In the genomic region with DNA sequence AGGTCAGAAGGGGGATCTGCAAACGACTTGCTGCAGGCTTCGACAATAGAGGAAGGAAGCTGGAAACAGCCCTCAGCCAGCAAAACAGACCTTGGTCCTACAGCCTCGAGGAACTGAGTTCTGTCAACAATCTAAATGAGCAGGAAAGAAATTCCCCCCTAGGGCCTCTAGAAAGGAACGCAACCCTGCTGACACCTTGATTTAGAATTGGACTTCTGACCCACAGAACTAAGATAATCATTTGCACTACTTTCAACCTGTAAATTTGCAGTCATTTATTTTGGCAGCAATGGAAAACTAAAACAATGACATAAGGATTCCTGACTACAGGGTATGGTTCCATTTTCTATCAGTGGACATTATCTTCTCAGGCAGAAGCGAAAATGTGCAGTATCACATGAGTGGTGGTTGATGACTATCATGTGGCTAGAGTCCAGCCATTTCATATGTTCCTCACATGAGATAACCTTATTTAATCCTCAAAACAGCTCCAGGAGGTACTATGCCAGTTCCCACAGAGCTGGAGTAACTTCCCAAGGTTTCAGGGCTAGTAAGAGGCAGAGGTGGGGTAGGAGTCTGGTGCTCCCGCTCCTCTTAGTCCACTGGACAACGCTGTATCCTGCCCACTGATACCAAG, we compare ENCODE assay signal across 1 cellular context.
A peak's percentile ranks its signal among the peaks of the same experiment; 100 is the strongest.
TF ChIP-seq lines count a peak whose summit lies in the region.

No MANE protein-coding gene starts in this region.

TF ChIP-seq in HepG2, 621 proteins besides CTCF, POLR2A, EP300 and RAD21 (continued from another document and continues in another):
- TF ChIP-seq ISL2 (CRISPR knock-in tag; IDR thresholded peaks at IDR 0.05): peak; percentile 68; the same call in 1 of the 2 replicates
- TF ChIP-seq YEATS4 (CRISPR knock-in tag; IDR thresholded peaks at IDR 0.05; ENCODE audit: borderline replicate concordance): 0 out of 2 replicates have a peak, but pooled peaks have one; percentile 23
- TF ChIP-seq MIXL1 (CRISPR knock-in tag; IDR thresholded peaks at IDR 0.05): peak; percentile 35; the same call in 1 of the 2 replicates
- 0 out of 2 replicates have a peak, but pooled peaks have one; percentile 19 for TF ChIP-seq NR2F2 (IDR thresholded peaks at IDR 0.05; ENCODE audit: borderline replicate concordance, low read depth)
- peak; percentile 78 for TF ChIP-seq MED1 (CRISPR knock-in tag; IDR thresholded peaks at IDR 0.05)
- no peak for TF ChIP-seq ZFYVE20 (CRISPR knock-in tag; IDR thresholded peaks at IDR 0.05; ENCODE audit: borderline replicate concordance, low read depth)
- TF ChIP-seq POGZ (CRISPR knock-in tag; IDR thresholded peaks at IDR 0.05): 0 out of 2 replicates have a peak, but pooled peaks have one; percentile 21
- TF ChIP-seq, protein P1, sequence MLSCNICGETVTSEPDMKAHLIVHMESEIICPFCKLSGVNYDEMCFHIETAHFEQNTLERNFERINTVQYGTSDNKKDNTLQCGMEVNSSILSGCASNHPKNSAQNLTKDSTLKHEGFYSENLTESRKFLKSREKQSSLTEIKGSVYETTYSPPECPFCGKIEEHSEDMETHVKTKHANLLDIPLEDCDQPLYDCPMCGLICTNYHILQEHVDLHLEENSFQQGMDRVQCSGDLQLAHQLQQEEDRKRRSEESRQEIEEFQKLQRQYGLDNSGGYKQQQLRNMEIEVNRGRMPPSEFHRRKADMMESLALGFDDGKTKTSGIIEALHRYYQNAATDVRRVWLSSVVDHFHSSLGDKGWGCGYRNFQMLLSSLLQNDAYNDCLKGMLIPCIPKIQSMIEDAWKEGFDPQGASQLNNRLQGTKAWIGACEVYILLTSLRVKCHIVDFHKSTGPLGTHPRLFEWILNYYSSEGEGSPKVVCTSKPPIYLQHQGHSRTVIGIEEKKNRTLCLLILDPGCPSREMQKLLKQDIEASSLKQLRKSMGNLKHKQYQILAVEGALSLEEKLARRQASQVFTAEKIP (CRISPR knock-in tag; IDR thresholded peaks at IDR 0.05; ENCODE audit: borderline replicate concordance): no peak
- no peak for TF ChIP-seq KLF6 (CRISPR knock-in tag; IDR thresholded peaks at IDR 0.05)
- TF ChIP-seq, protein P2, sequence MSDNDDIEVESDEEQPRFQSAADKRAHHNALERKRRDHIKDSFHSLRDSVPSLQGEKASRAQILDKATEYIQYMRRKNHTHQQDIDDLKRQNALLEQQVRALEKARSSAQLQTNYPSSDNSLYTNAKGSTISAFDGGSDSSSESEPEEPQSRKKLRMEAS (IDR thresholded peaks at IDR 0.05): peak; percentile 58; the same call in 1 of the 2 replicates
- no peak for TF ChIP-seq DNMT3B (CRISPR knock-in tag; conservative IDR thresholded peaks at IDR 0.05)
- TF ChIP-seq, protein P3, sequence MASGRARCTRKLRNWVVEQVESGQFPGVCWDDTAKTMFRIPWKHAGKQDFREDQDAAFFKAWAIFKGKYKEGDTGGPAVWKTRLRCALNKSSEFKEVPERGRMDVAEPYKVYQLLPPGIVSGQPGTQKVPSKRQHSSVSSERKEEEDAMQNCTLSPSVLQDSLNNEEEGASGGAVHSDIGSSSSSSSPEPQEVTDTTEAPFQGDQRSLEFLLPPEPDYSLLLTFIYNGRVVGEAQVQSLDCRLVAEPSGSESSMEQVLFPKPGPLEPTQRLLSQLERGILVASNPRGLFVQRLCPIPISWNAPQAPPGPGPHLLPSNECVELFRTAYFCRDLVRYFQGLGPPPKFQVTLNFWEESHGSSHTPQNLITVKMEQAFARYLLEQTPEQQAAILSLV (CRISPR knock-in tag; IDR thresholded peaks at IDR 0.05; ENCODE audit: borderline replicate concordance): no peak
- TF ChIP-seq, protein P4, sequence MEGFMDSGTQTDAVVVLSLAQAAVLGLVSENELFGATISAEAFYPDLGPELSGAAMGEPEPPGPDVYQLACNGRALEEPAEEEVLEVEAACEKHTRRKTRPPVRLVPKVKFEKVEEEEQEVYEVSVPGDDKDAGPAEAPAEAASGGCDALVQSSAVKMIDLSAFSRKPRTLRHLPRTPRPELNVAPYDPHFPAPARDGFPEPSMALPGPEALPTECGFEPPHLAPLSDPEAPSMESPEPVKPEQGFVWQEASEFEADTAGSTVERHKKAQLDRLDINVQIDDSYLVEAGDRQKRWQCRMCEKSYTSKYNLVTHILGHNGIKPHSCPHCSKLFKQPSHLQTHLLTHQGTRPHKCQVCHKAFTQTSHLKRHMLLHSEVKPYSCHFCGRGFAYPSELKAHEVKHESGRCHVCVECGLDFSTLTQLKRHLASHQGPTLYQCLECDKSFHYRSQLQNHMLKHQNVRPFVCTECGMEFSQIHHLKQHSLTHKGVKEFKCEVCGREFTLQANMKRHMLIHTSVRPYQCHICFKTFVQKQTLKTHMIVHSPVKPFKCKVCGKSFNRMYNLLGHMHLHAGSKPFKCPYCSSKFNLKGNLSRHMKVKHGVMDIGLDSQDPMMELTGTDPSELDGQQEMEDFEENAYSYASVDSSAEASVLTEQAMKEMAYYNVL (CRISPR knock-in tag; IDR thresholded peaks at IDR 0.05; ENCODE audit: borderline replicate concordance): no peak
- 0 out of 2 replicates have a peak, but pooled peaks have one; percentile 12 for TF ChIP-seq FOXA3 (CRISPR knock-in tag; IDR thresholded peaks at IDR 0.05)
- 0 out of 2 replicates have a peak, but pooled peaks have one; percentile 38 for TF ChIP-seq FOXO1 (CRISPR knock-in tag; IDR thresholded peaks at IDR 0.05)
- no peak for TF ChIP-seq THRA (CRISPR knock-in tag; IDR thresholded peaks at IDR 0.05; ENCODE audit: borderline replicate concordance)
- TF ChIP-seq POLR2G (IDR thresholded peaks at IDR 0.05; ENCODE audit: low read depth, low read length): peak; percentile 38
- TF ChIP-seq, protein P5, sequence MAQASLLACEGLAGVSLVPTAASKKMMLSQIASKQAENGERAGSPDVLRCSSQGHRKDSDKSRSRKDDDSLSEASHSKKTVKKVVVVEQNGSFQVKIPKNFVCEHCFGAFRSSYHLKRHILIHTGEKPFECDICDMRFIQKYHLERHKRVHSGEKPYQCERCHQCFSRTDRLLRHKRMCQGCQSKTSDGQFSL (CRISPR knock-in tag; IDR thresholded peaks at IDR 0.05): no peak
- TF ChIP-seq ZNF607 (CRISPR knock-in tag; IDR thresholded peaks at IDR 0.05; ENCODE audit: borderline replicate concordance): no peak
- peak; percentile 25 for TF ChIP-seq TEAD3 (CRISPR knock-in tag; optimal IDR thresholded peaks at IDR 0.05; ENCODE audit: borderline replicate concordance)
- no peak for TF ChIP-seq ZMAT5 (CRISPR knock-in tag; IDR thresholded peaks at IDR 0.05; ENCODE audit: borderline replicate concordance, low read depth)
- no peak for TF ChIP-seq ZNF614 (CRISPR knock-in tag; IDR thresholded peaks at IDR 0.05; ENCODE audit: borderline replicate concordance)
- no peak for TF ChIP-seq NFE2L1 (CRISPR knock-in tag; IDR thresholded peaks at IDR 0.05; ENCODE audit: borderline replicate concordance)
- TF ChIP-seq, protein P6, sequence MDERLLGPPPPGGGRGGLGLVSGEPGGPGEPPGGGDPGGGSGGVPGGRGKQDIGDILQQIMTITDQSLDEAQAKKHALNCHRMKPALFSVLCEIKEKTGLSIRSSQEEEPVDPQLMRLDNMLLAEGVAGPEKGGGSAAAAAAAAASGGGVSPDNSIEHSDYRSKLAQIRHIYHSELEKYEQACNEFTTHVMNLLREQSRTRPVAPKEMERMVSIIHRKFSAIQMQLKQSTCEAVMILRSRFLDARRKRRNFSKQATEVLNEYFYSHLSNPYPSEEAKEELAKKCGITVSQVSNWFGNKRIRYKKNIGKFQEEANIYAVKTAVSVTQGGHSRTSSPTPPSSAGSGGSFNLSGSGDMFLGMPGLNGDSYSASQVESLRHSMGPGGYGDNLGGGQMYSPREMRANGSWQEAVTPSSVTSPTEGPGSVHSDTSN (CRISPR knock-in tag; IDR thresholded peaks at IDR 0.05): no peak
- peak; percentile 30; the same call in 1 of the 2 replicates for TF ChIP-seq RXRB (CRISPR knock-in tag; IDR thresholded peaks at IDR 0.05; ENCODE audit: borderline replicate concordance)
- TF ChIP-seq ZNF446 (CRISPR knock-in tag; IDR thresholded peaks at IDR 0.05): no peak
- no peak for TF ChIP-seq GTF3A (CRISPR knock-in tag; conservative IDR thresholded peaks at IDR 0.05)
- TF ChIP-seq MEIS1 (CRISPR knock-in tag; IDR thresholded peaks at IDR 0.05; ENCODE audit: borderline replicate concordance): no peak
- TF ChIP-seq PTBP1 (IDR thresholded peaks at IDR 0.05; ENCODE audit: low read depth, low read length, poor library complexity, severe bottlenecking): no peak
- TF ChIP-seq SP140L (CRISPR knock-in tag; IDR thresholded peaks at IDR 0.05; ENCODE audit: borderline replicate concordance): no peak
- no peak for TF ChIP-seq ZNF292 (CRISPR knock-in tag; IDR thresholded peaks at IDR 0.05; ENCODE audit: borderline replicate concordance, low read depth)
- peak; percentile 33; the same call in 1 of the 2 replicates for TF ChIP-seq SOX5 (CRISPR knock-in tag; IDR thresholded peaks at IDR 0.05; ENCODE audit: borderline replicate concordance)
- TF ChIP-seq ZNF138 (CRISPR knock-in tag; IDR thresholded peaks at IDR 0.05; ENCODE audit: low read depth): no peak
- no peak for TF ChIP-seq GPBP1L1 (CRISPR knock-in tag; IDR thresholded peaks at IDR 0.05)
- TF ChIP-seq, protein P7, sequence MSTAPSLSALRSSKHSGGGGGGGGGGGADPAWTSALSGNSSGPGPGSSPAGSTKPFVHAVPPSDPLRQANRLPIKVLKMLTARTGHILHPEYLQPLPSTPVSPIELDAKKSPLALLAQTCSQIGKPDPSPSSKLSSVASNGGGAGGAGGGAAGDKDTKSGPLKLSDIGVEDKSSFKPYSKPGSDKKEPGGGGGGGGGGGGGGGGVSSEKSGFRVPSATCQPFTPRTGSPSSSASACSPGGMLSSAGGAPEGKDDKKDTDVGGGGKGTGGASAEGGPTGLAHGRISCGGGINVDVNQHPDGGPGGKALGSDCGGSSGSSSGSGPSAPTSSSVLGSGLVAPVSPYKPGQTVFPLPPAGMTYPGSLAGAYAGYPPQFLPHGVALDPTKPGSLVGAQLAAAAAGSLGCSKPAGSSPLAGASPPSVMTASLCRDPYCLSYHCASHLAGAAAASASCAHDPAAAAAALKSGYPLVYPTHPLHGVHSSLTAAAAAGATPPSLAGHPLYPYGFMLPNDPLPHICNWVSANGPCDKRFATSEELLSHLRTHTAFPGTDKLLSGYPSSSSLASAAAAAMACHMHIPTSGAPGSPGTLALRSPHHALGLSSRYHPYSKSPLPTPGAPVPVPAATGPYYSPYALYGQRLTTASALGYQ (CRISPR knock-in tag; IDR thresholded peaks at IDR 0.05): 0 out of 2 replicates have a peak, but pooled peaks have one; percentile 28
- no peak for TF ChIP-seq ZNF883 (CRISPR knock-in tag; IDR thresholded peaks at IDR 0.05; ENCODE audit: not compliant biosample characterization)
- TF ChIP-seq ZNF24 (IDR thresholded peaks at IDR 0.05): no peak
- peak; percentile 82 for TF ChIP-seq TBX2 (CRISPR knock-in tag; IDR thresholded peaks at IDR 0.05; ENCODE audit: borderline replicate concordance)
- TF ChIP-seq ZNF441 (CRISPR knock-in tag; IDR thresholded peaks at IDR 0.05; ENCODE audit: borderline replicate concordance): no peak
- 0 out of 2 replicates have a peak, but pooled peaks have one; percentile 36 for TF ChIP-seq TCF7 (IDR thresholded peaks at IDR 0.05; ENCODE audit: low read depth)
- no peak for TF ChIP-seq ZNF530 (CRISPR knock-in tag; IDR thresholded peaks at IDR 0.05; ENCODE audit: low read depth)
- TF ChIP-seq STAT5B (CRISPR knock-in tag; IDR thresholded peaks at IDR 0.05): no peak
- no peak for TF ChIP-seq ELF4 (CRISPR knock-in tag; IDR thresholded peaks at IDR 0.05; ENCODE audit: borderline replicate concordance)
- TF ChIP-seq POLR2AphosphoS2 (IDR thresholded peaks at IDR 0.05; ENCODE audit: low read depth, low read length): no peak
- no peak for TF ChIP-seq SALL2 (CRISPR knock-in tag; IDR thresholded peaks at IDR 0.05)
- TF ChIP-seq HOXA7 (CRISPR knock-in tag; IDR thresholded peaks at IDR 0.05): no peak
- TF ChIP-seq POGK (CRISPR knock-in tag; conservative IDR thresholded peaks at IDR 0.05): no peak
- no peak for TF ChIP-seq ZNF333 (CRISPR knock-in tag; IDR thresholded peaks at IDR 0.05; ENCODE audit: borderline replicate concordance)
- peak; percentile 58; the same call in 1 of the 2 replicates for TF ChIP-seq ELF3 (CRISPR knock-in tag; IDR thresholded peaks at IDR 0.05)
- TF ChIP-seq ZFAT (CRISPR knock-in tag; conservative IDR thresholded peaks at IDR 0.05): no peak
- TF ChIP-seq ZNF224 (CRISPR knock-in tag; IDR thresholded peaks at IDR 0.05): no peak
- no peak for TF ChIP-seq CBFB (CRISPR knock-in tag; IDR thresholded peaks at IDR 0.05)
- TF ChIP-seq PPARG (CRISPR knock-in tag; conservative IDR thresholded peaks at IDR 0.05): no peak
- peak; percentile 31; the same call in 1 of the 2 replicates for TF ChIP-seq TBX3 (IDR thresholded peaks at IDR 0.05; ENCODE audit: borderline replicate concordance)
- TF ChIP-seq HDAC1 (CRISPR knock-in tag; IDR thresholded peaks at IDR 0.05): peak; percentile 43; the same call in 1 of the 2 replicates
